15 cellular contexts compared by ENCODE assay signal in genomic region chr3:105745046-105745445, GRCh38.
DNase-seq lines count a peak whose midpoint lies in the region; ATAC-seq and TF ChIP-seq lines count a peak whose summit lies in the region.
"Had no signal": no experiment of that assay in that cellular context is flagged by ENCODE, and none has a peak within 500 bp of the region (broad histone marks: within the 10 kb centered on the region; RNA-seq: fewer than 3 reads in every experiment).

No MANE protein-coding gene starts in this region.

- peak overlapping the region; percentile 89 for H3K27ac Mint-ChIP-seq in activated T-cell treated with anti-CD3 and anti-CD28 coated beads, Interleukin-2, amount 50 U/mL, for 24 hours
- peak overlapping the region; percentile 88 for H3K27ac Mint-ChIP-seq in stimulated activated effector memory CD8-positive, alpha-beta T cell treated with anti-CD3 and anti-CD28 coated beads, Interleukin-12 subunit alpha, Interleukin-12 subunit beta, amount 100 ng/mL, for 72 hours

- no peaks in the 10 kb centered on the region for H3K9me2 ChIP-seq in OCI-LY7 (ENCODE audit: insufficient read depth, low read length)

- H3K36me3 Mint-ChIP-seq in activated T-cell treated with anti-CD3 and anti-CD28 coated beads, Interleukin-2, amount 50 U/mL, for 24 hours (ENCODE audit: low read depth): peaks cover 79% of the 10 kb centered on the region
- peaks cover 99% of the 10 kb centered on the region for H3K36me3 Mint-ChIP-seq in stimulated activated effector memory CD8-positive, alpha-beta T cell treated with anti-CD3 and anti-CD28 coated beads, Interleukin-12 subunit alpha, Interleukin-12 subunit beta, amount 100 ng/mL, for 72 hours

- H3K9me3 Mint-ChIP-seq in activated T-cell treated with anti-CD3 and anti-CD28 coated beads, Interleukin-2, amount 50 U/mL, for 24 hours: peaks cover 7% of the 10 kb centered on the region
- peaks cover 4% of the 10 kb centered on the region for H3K9me3 Mint-ChIP-seq in stimulated activated effector memory CD8-positive, alpha-beta T cell treated with anti-CD3 and anti-CD28 coated beads, Interleukin-12 subunit alpha, Interleukin-12 subunit beta, amount 100 ng/mL, for 72 hours

- peaks cover 70% of the 10 kb centered on the region for H3K4me1 Mint-ChIP-seq in activated T-cell treated with anti-CD3 and anti-CD28 coated beads, Interleukin-2, amount 50 U/mL, for 24 hours (ENCODE audit: low read depth)
- peaks cover 28% of the 10 kb centered on the region for H3K4me1 Mint-ChIP-seq in stimulated activated effector memory CD8-positive, alpha-beta T cell treated with anti-CD3 and anti-CD28 coated beads, Interleukin-12 subunit alpha, Interleukin-12 subunit beta, amount 100 ng/mL, for 72 hours

- BruUV-seq in OCI-LY7 (replicated peaks; lab: Mats Ljungman, UMichigan): no TSS peak

- CTCF ChIA-PET in OCI-LY7 (lab: Charles Lee; ENCODE audit: unreplicated experiment): no interaction called here

- H3K36me3 ChIP-seq in OCI-LY3 (replicated peaks; ENCODE audit: low read depth, low read length) (peaks cover 2% of the 10 kb centered on the region), OCI-LY7 (ENCODE audit: insufficient read depth, low read length) (peaks cover 29% of the 10 kb centered on the region)

- intact Hi-C loops in OCI-LY7 (cut with micrococcal nuclease; ENCODE audit: unreplicated experiment): no loop called here

- H2AFZ ChIP-seq in OCI-LY3 (ENCODE audit: low read depth, low read length): no peak overlapping the region
- no peak overlapping the region for H2AFZ ChIP-seq in OCI-LY7 (ENCODE audit: low read length)

- H3K27ac ChIP-seq in OCI-LY3 (ENCODE audit: low read length): no peak overlapping the region
- no peak overlapping the region for H3K27ac ChIP-seq in OCI-LY7 (ENCODE audit: low read depth, low read length, poor library complexity, severe bottlenecking)

- H4K20me1 ChIP-seq in OCI-LY3 (ENCODE audit: insufficient read depth, low read length) (no peaks in the 10 kb centered on the region), OCI-LY7 (ENCODE audit: insufficient read depth, low read length) (no peaks in the 10 kb centered on the region)

- in situ Hi-C loops in GM13976 (cut with MboI; ENCODE audit: low sequenced_read_pairs, unreplicated experiment): no loop called here

- no peak for DNase-seq in activated T-cell treated with anti-CD3 and anti-CD28 coated beads, Interleukin-2, amount 50 U/mL, for 24 hours
- no peak for DNase-seq in activated T-cell treated with anti-CD3 and anti-CD28 coated beads, Interleukin-2, amount 50 U/mL, for 1 hour
- DNase-seq in cerebellar cortex (ENCODE audit: low spot score) (peak; percentile 71), HPDE6-E6E7 (ENCODE audit: extremely low spot score) (no peak), OCI-LY7 (ENCODE audit: low spot score) (no peak), GM13976 (ENCODE audit: low spot score) (no peak)
- DNase-seq in stimulated activated effector memory CD8-positive, alpha-beta T cell treated with anti-CD3 and anti-CD28 coated beads, Interleukin-12 subunit alpha, Interleukin-12 subunit beta, amount 100 ng/mL, for 72 hours (ENCODE audit: low spot score in 2 of 2): no peak
- DNase-seq: Calu3, KG1, NCI-H1105 treated with DMSO at 0.1 percent for 48 hours, NCI-H187, NCI-H748 treated with DMSO at 0.1 percent for 48 hours had no signal

- H3K9ac ChIP-seq in OCI-LY3 (ENCODE audit: low read length): no peak overlapping the region

- H3K4me3 ChIP-seq in OCI-LY3 (ENCODE audit: low read length) (no peak overlapping the region), OCI-LY7 (ENCODE audit: low read depth, low read length, poor library complexity, severe bottlenecking) (no peak overlapping the region)
- H3K4me3 ChIP-seq: GM12878 had no signal

- POLR2A ChIA-PET in OCI-LY7 (lab: Charles Lee): no interaction called here

- H3K4me1 ChIP-seq in OCI-LY3 (ENCODE audit: low read length): peaks cover 26% of the 10 kb centered on the region
- H3K4me1 ChIP-seq in OCI-LY7 (ENCODE audit: insufficient read depth, low read length, poor library complexity, severe bottlenecking): peaks cover under 1% of the 10 kb centered on the region

- H3K27me3 ChIP-seq in OCI-LY3 (ENCODE audit: low read depth, low read length): no peaks in the 10 kb centered on the region

- H3K27me3 Mint-ChIP-seq in activated T-cell treated with anti-CD3 and anti-CD28 coated beads, Interleukin-2, amount 50 U/mL, for 24 hours: no peaks in the 10 kb centered on the region

- H3K79me2 ChIP-seq in OCI-LY3 (ENCODE audit: low read length): no peaks in the 10 kb centered on the region
- no peaks in the 10 kb centered on the region for H3K79me2 ChIP-seq in OCI-LY7 (ENCODE audit: insufficient read depth, low read depth, low read length)

- H3K9me3 ChIP-seq in OCI-LY3 (ENCODE audit: insufficient read depth, low read length) (no peaks in the 10 kb centered on the region), OCI-LY7 (ENCODE audit: low read length) (no peaks in the 10 kb centered on the region)

- no peak overlapping the region for H3K4me3 Mint-ChIP-seq in activated T-cell treated with anti-CD3 and anti-CD28 coated beads, Interleukin-2, amount 50 U/mL, for 24 hours
- peak overlapping the region; percentile 59 for H3K4me3 Mint-ChIP-seq in stimulated activated effector memory CD8-positive, alpha-beta T cell treated with anti-CD3 and anti-CD28 coated beads, Interleukin-12 subunit alpha, Interleukin-12 subunit beta, amount 100 ng/mL, for 72 hours

- no peak for ATAC-seq in stimulated activated effector memory CD8-positive, alpha-beta T cell treated with anti-CD3 and anti-CD28 coated beads, Interleukin-12 subunit alpha, Interleukin-12 subunit beta, amount 100 ng/mL, for 72 hours
- ATAC-seq: GM12878, Panc1 had no signal

- H3K4me2 ChIP-seq in OCI-LY3 (ENCODE audit: low read length) (peak overlapping the region; percentile 39), OCI-LY7 (ENCODE audit: low read length) (no peak overlapping the region)

- no peak for TF ChIP-seq CTCF in OCI-LY3 (IDR thresholded peaks at IDR 0.05; ENCODE audit: low read depth, low read length)
- no peak for TF ChIP-seq CTCF in OCI-LY7 (conservative IDR thresholded peaks at IDR 0.05; ENCODE audit: low read length)
- TF ChIP-seq CTCF in GM13976 (IDR thresholded peaks at IDR 0.05; ENCODE audit: borderline replicate concordance, control extremely low read depth, extremely low read depth, insufficient read depth, missing control alignments): no peak
